Comparison of ENCODE assay signal across 1 cellular context in genomic region chr13:98570929-98571372, GRCh38.
TF ChIP-seq lines count a peak whose summit lies in the region.

No MANE protein-coding gene starts in this region.

TF ChIP-seq in GM12878, 131 proteins besides CTCF, POLR2A, EP300 and RAD21 (continued from another document):
- TF ChIP-seq USF1 (IDR thresholded peaks at IDR 0.05; ENCODE audit: borderline replicate concordance, extremely low read length, insufficient read depth, low read depth, low read length) (no peak), FOXK2 (IDR thresholded peaks at IDR 0.05) (no peak), RAD51 (IDR thresholded peaks at IDR 0.05) (no peak), SUPT20H (IDR thresholded peaks at IDR 0.05; ENCODE audit: borderline replicate concordance, control insufficient read depth, low read depth, low read length) (no peak), PKNOX1 (IDR thresholded peaks at IDR 0.05) (peak; percentile 40), KDM1A (IDR thresholded peaks at IDR 0.05; ENCODE audit: borderline replicate concordance) (no peak), NR2C1 (IDR thresholded peaks at IDR 0.05) (no peak), TARDBP (IDR thresholded peaks at IDR 0.05; ENCODE audit: borderline replicate concordance) (no peak), MXI1 (IDR thresholded peaks at IDR 0.05; ENCODE audit: low read depth, low read length) (peak; percentile 64; the same call in 1 of the 2 replicates), IRF4 (IDR thresholded peaks at IDR 0.05; ENCODE audit: low read depth, low read length) (0 out of 2 replicates have a peak, but pooled peaks have one; percentile 19), RELB (IDR thresholded peaks at IDR 0.05; ENCODE audit: low read depth) (peak; percentile 70), TBL1XR1 (IDR thresholded peaks at IDR 0.05; ENCODE audit: low read depth, low read length) (peak; percentile 16; the same call in 1 of the 2 replicates), JUND (IDR thresholded peaks at IDR 0.05; ENCODE audit: low read depth, low read length) (no peak), ZNF207 (IDR thresholded peaks at IDR 0.05; ENCODE audit: borderline replicate concordance) (no peak), ETV6 (conservative IDR thresholded peaks at IDR 0.05 in 1 of 2, IDR thresholded peaks at IDR 0.05 in 1 of 2; ENCODE audit: borderline replicate concordance in 1 of 2, low read depth in 1 of 2) (peak in 1 of 2 experiments; percentile 45; a peak in 1 of 4 replicates), BCL11A (IDR thresholded peaks at IDR 0.05; ENCODE audit: low read depth, low read length) (peak; percentile 27; the same call in 1 of the 2 replicates), BHLHE40 (IDR thresholded peaks at IDR 0.05; ENCODE audit: borderline replicate concordance in 1 of 2, low read depth in 2 of 2, low read length in 1 of 2) (peak in 1 of 2 experiments; percentile 53; a peak in 1 of 4 replicates), RFX5 (IDR thresholded peaks at IDR 0.05; ENCODE audit: low read depth, low read length) (no peak), ZBTB40 (IDR thresholded peaks at IDR 0.05; ENCODE audit: borderline replicate concordance) (no peak), CBX5 (IDR thresholded peaks at IDR 0.05; ENCODE audit: low read depth) (no peak), EZH2 (IDR thresholded peaks at IDR 0.05; ENCODE audit: borderline replicate concordance, control insufficient read depth, low read depth, low read length) (no peak), GATAD2B (conservative IDR thresholded peaks at IDR 0.05; ENCODE audit: low read depth) (peak; percentile 46; the same call in 1 of the 2 replicates), MTA2 (IDR thresholded peaks at IDR 0.05; ENCODE audit: low read depth) (peak; percentile 58), NR2F1 (conservative IDR thresholded peaks at IDR 0.05) (0 out of 2 replicates have a peak, but pooled peaks have one; percentile 24), IKZF2 (IDR thresholded peaks at IDR 0.05) (peak; percentile 75 to 82), EED (IDR thresholded peaks at IDR 0.05; ENCODE audit: low read depth) (peak; percentile 87), RCOR1 (conservative IDR thresholded peaks at IDR 0.05; ENCODE audit: low read depth, low read length) (0 out of 2 replicates have a peak, but pooled peaks have one; percentile 51), ZNF217 (IDR thresholded peaks at IDR 0.05) (no peak), NFXL1 (IDR thresholded peaks at IDR 0.05; ENCODE audit: borderline replicate concordance) (no peak), MEF2A (IDR thresholded peaks at IDR 0.05; ENCODE audit: insufficient read depth, low read depth, low read length) (0 out of 2 replicates have a peak, but pooled peaks have one; percentile 21), FOS (IDR thresholded peaks at IDR 0.05; ENCODE audit: borderline replicate concordance, extremely low read depth, insufficient read length) (no peak), YY1 (IDR thresholded peaks at IDR 0.05; ENCODE audit: low read depth, low read length) (0 out of 2 replicates have a peak, but pooled peaks have one; percentile 12)
- TF ChIP-seq, protein P1, sequence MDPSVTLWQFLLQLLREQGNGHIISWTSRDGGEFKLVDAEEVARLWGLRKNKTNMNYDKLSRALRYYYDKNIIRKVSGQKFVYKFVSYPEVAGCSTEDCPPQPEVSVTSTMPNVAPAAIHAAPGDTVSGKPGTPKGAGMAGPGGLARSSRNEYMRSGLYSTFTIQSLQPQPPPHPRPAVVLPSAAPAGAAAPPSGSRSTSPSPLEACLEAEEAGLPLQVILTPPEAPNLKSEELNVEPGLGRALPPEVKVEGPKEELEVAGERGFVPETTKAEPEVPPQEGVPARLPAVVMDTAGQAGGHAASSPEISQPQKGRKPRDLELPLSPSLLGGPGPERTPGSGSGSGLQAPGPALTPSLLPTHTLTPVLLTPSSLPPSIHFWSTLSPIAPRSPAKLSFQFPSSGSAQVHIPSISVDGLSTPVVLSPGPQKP (IDR thresholded peaks at IDR 0.05; ENCODE audit: low read depth, low read length), result no peak
- TF ChIP-seq, protein P2, sequence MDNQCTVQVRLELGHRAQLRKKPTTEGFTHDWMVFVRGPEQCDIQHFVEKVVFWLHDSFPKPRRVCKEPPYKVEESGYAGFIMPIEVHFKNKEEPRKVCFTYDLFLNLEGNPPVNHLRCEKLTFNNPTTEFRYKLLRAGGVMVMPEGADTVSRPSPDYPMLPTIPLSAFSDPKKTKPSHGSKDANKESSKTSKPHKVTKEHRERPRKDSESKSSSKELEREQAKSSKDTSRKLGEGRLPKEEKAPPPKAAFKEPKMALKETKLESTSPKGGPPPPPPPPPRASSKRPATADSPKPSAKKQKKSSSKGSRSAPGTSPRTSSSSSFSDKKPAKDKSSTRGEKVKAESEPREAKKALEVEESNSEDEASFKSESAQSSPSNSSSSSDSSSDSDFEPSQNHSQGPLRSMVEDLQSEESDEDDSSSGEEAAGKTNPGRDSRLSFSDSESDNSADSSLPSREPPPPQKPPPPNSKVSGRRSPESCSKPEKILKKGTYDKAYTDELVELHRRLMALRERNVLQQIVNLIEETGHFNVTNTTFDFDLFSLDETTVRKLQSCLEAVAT (IDR thresholded peaks at IDR 0.05), result peak; percentile 68; the same call in 1 of the 2 replicates
